8 cellular contexts compared by ENCODE assay signal in genomic region chr22:19085233-19086043, GRCh38. TPM values are rescaled to one million over a fixed set of nuclear protein-coding genes. Genes with fewer than 3 reads are reported as not detected.
DNase-seq lines count a peak whose midpoint lies in the region; ATAC-seq, FAIRE-seq and TF ChIP-seq lines count a peak whose summit lies in the region.

No MANE protein-coding gene starts in this region.

- peak; percentile 53 for ATAC-seq in HG02840 (IDR thresholded peaks at IDR 0.05; ENCODE audit: low FRiP score, unreplicated experiment)
- peak; percentile 72 to 83 (median 78) for ATAC-seq in psoas muscle

- H3K27ac ChIP-seq in psoas muscle, result peak overlapping the region; percentile 47
- H3K27ac ChIP-seq in kidney (ENCODE audit: low read depth in 2 of 2, low read length in 2 of 2), result peak overlapping the region in 1 of 2 donors; percentile 32

- no peak overlapping the region for H3K9ac ChIP-seq in kidney (ENCODE audit: low read length in 2 of 2)

- DNase-seq in GM06990 (ENCODE audit: extremely low read depth, insufficient read length) (peak; percentile 50), RPMI7951 (ENCODE audit: low read depth) (peak; percentile 39), fibroblast of mammary gland (ENCODE audit: low read depth) (peak; percentile 43), psoas muscle (no peak), kidney (no peak)
- DNase-seq in activated naive CD4-positive, alpha-beta T cell treated with Interleukin-2 at 50 U/mL for 16 hours, result no peak
- DNase-seq in stimulated activated CD4-positive, alpha-beta T cell treated with anti-CD3 and anti-CD28 coated beads, Interleukin-15, amount 100 ng/mL, for 24 hours, result no peak

- H3K27me3 ChIP-seq in GM06990 (replicated peaks; ENCODE audit: control insufficient read depth, insufficient read depth, low read length) (no peaks in the 10 kb centered on the region), psoas muscle (ENCODE audit: insufficient read depth in 3 of 3, low read length in 2 of 3) (no peaks in the 10 kb centered on the region)

- TF ChIP-seq CTCF in GM06990 (IDR thresholded peaks at IDR 0.05; ENCODE audit: insufficient read depth, low read length, poor library complexity, severe bottlenecking) (peak; percentile 45), fibroblast of mammary gland (conservative IDR thresholded peaks at IDR 0.05; ENCODE audit: control insufficient read depth, insufficient read depth, low read depth, low read length) (peak; percentile 50), psoas muscle (IDR thresholded peaks at IDR 0.05) (no peak), kidney (IDR thresholded peaks at IDR 0.05; ENCODE audit: borderline replicate concordance, extremely low read depth, insufficient read depth) (no peak)

- 4 to 6% (median 5%) methylated on average over 1 of the region's 1 CpG for WGBS in psoas muscle, 3 donors

- no peak for FAIRE-seq in kidney (lab: Jason Lieb, UNC)

- H3K36me3 ChIP-seq in GM06990 (ENCODE audit: control insufficient read depth, insufficient read depth, low read length), result peaks cover 2% of the 10 kb centered on the region
- peaks cover 0 to 19% of the 10 kb centered on the region in 2 donors for H3K36me3 ChIP-seq in psoas muscle (ENCODE audit: insufficient read depth in 1 of 2, low read depth in 1 of 2)
- H3K36me3 ChIP-seq in kidney (ENCODE audit: control insufficient read depth in 1 of 2, insufficient read depth in 2 of 2, low read length in 2 of 2), result peaks cover 0 to 6% of the 10 kb centered on the region in 2 donors

- intact Hi-C loops in psoas muscle (cut with DNase I) (loop anchor here in 1 of 2 donors (5.0 kb wide), 1 partner anchor 37 kb away; the partner anchor contains the start of gene DGCR2), kidney (cut with DNase I) (no loop called here)

- no peak overlapping the region for H3K4me3 ChIP-seq in GM06990 (replicated peaks; ENCODE audit: low read depth, low read length)
- H3K4me3 ChIP-seq in fibroblast of mammary gland (ENCODE audit: control insufficient read depth, low read depth, low read length), result no peak overlapping the region
- no peak overlapping the region for H3K4me3 ChIP-seq in psoas muscle
- H3K4me3 ChIP-seq in kidney (ENCODE audit: low read length in 2 of 2), result no peak overlapping the region

- H3K4me1 ChIP-seq in psoas muscle, result peaks cover 31% of the 10 kb centered on the region
- peaks cover 0 to 4% of the 10 kb centered on the region in 2 donors for H3K4me1 ChIP-seq in kidney (ENCODE audit: control insufficient read depth in 1 of 2, insufficient read depth in 1 of 2, low read depth in 1 of 2, low read length in 2 of 2)

- H3K9me3 ChIP-seq in psoas muscle (no peaks in the 10 kb centered on the region), kidney (ENCODE audit: control insufficient read depth in 1 of 2, low read length in 2 of 2) (no peaks in the 10 kb centered on the region)

RNA-seq across cellular contexts. Expression of gene DGCR2, which starts 36.8 kb away (rescaled TPM):
- total RNA-seq in RPMI7951 (2014; rRNA removed; shearing (Covaris generic)), result 24.8 and 32.0 TPM in 2 replicates
- total RNA-seq in psoas muscle (10 to 100 TPM; 13.1 to 27.6 (median 25.9) TPM), kidney (67.7 TPM)
- polyA plus RNA-seq in psoas muscle (10 to 100 TPM; 13.2 to 24.5 (median 15.0) TPM), kidney (ENCODE audit: insufficient read depth, low read depth, low replicate concordance) (37.5 TPM)

RNA-seq across cellular contexts. Expression of gene TSSK2, which starts 45.7 kb away (rescaled TPM):
- total RNA-seq in RPMI7951 (2014; rRNA removed; shearing (Covaris generic)), result not detected in 2 replicates
- total RNA-seq in psoas muscle (under 1 TPM in 1 of 4 donors, not detected in 3; 0.32 TPM), kidney (not detected)
- polyA plus RNA-seq in psoas muscle (under 1 TPM; 0.14 to 0.32 (median 0.23) TPM), kidney (ENCODE audit: insufficient read depth, low read depth, low replicate concordance) (not detected)

RNA-seq across cellular contexts. Expression of gene ESS2, which starts 59.0 kb away (rescaled TPM):
- 9.4 and 10.2 TPM in 2 replicates for total RNA-seq in RPMI7951 (2014; rRNA removed; shearing (Covaris generic))
- 10 to 100 TPM in 3 of 4 donors, 1 to 10 TPM in 1; 7.9 to 14.0 (median 10.9) TPM for total RNA-seq in psoas muscle
- 10 to 100 TPM in 2 of 3 donors, 1 to 10 TPM in 1; 9.3 to 13.6 (median 12.6) TPM for polyA plus RNA-seq in psoas muscle
- 14.3 TPM for total RNA-seq in kidney
- polyA plus RNA-seq in kidney (ENCODE audit: insufficient read depth, low read depth, low replicate concordance), result 15.3 TPM

Comparison
In these comparisons a context has a peak if more than half of its experiments do, and no peak if none do; other contexts are left out.
1. DNase-seq: peak in GM06990 (single experiment), RPMI7951 (single experiment) and fibroblast of mammary gland (single experiment); none in psoas muscle (0 of 2), kidney (single experiment), activated naive CD4-positive, alpha-beta T cell treated with Interleukin-2 at 50 U/mL for 16 hours (single experiment) and stimulated activated CD4-positive, alpha-beta T cell treated with anti-CD3 and anti-CD28 coated beads, Interleukin-15, amount 100 ng/mL, for 24 hours (single experiment).
2. CTCF ChIP-seq: peak in GM06990 (single experiment) and fibroblast of mammary gland (single experiment); none in psoas muscle (single experiment) and kidney (single experiment).